In genomic region chr11:1750481-1750839, GRCh38 we compare ENCODE assay signal across 8 cellular contexts. TPM values are rescaled to one million over a fixed set of nuclear protein-coding genes. Genes with fewer than 3 reads are reported as not detected.
DNase-seq lines count a peak whose midpoint lies in the region; ATAC-seq and TF ChIP-seq lines count a peak whose summit lies in the region.

TSS of gene IFITM10 (minus strand) at chr11:1750595. CDS start at chr11:1750442, 153 bp downstream.

- intact Hi-C loops in left cardiac atrium (cut with DNase I) (no loop called here), gastrocnemius medialis (cut with DNase I; ENCODE audit: low total_unique reads) (no loop called here)

- peaks cover 6% of the 10 kb centered on the region for H3K4me1 Mint-ChIP-seq in activated T-helper 17 cell treated with anti-CD3 and anti-CD28 coated beads, Interleukin-2, amount 50 U/mL, for 72 hours

- no peak for ATAC-seq in activated T-helper 17 cell treated with anti-CD3 and anti-CD28 coated beads, Interleukin-2, amount 50 U/mL, for 72 hours (replicated peaks)
- peak; percentile 29 to 37 for ATAC-seq in left cardiac atrium
- no peak for ATAC-seq in gastrocnemius medialis
- no peak for ATAC-seq in HG02623 (IDR thresholded peaks at IDR 0.05; ENCODE audit: unreplicated experiment)

- H3K27me3 Mint-ChIP-seq in activated T-helper 17 cell treated with anti-CD3 and anti-CD28 coated beads, Interleukin-2, amount 50 U/mL, for 72 hours, result peaks cover 13% of the 10 kb centered on the region

- peak within 1 kb of the TSS; percentile 15 for H3K4me3 Mint-ChIP-seq in activated T-helper 17 cell treated with anti-CD3 and anti-CD28 coated beads, Interleukin-2, amount 50 U/mL, for 72 hours

- H3K4me3 ChIP-seq in gastrocnemius medialis, result peak within 1 kb of the TSS in 1 of 4 donors; percentile 62

- peaks cover 63 to 79% of the 10 kb centered on the region in 2 donors for H3K4me1 ChIP-seq in gastrocnemius medialis

- H3K27ac ChIP-seq in gastrocnemius medialis, result peak within 1 kb of the TSS; percentile 83 to 90 (median 88)

- H3K9me3 ChIP-seq in gastrocnemius medialis, result no peaks in the 10 kb centered on the region

- no peak for TF ChIP-seq CTCF in GM13976 (IDR thresholded peaks at IDR 0.05; ENCODE audit: borderline replicate concordance, control extremely low read depth, extremely low read depth, insufficient read depth, missing control alignments)
- TF ChIP-seq CTCF in gastrocnemius medialis (IDR thresholded peaks at IDR 0.05 in 4 of 5, conservative IDR thresholded peaks at IDR 0.05 in 1 of 5), result no peak

- H3K27ac Mint-ChIP-seq in activated T-helper 17 cell treated with anti-CD3 and anti-CD28 coated beads, Interleukin-2, amount 50 U/mL, for 72 hours, result no peak within 1 kb of the TSS

- in situ Hi-C loops in GM13976 (cut with MboI; ENCODE audit: low sequenced_read_pairs, unreplicated experiment), result no loop called here
- in situ Hi-C loops in gastrocnemius medialis (cut with MboI; ENCODE audit: low sequenced_read_pairs in 4 of 4), result no loop called here

- peaks cover 0 to 26% of the 10 kb centered on the region in 2 donors for H3K36me3 ChIP-seq in gastrocnemius medialis

- H3K36me3 Mint-ChIP-seq in activated T-helper 17 cell treated with anti-CD3 and anti-CD28 coated beads, Interleukin-2, amount 50 U/mL, for 72 hours (ENCODE audit: low read depth), result peaks cover 21% of the 10 kb centered on the region

- TF ChIP-seq POLR2A in gastrocnemius medialis (IDR thresholded peaks at IDR 0.05), result no peak

- no peaks in the 10 kb centered on the region for H3K27me3 ChIP-seq in gastrocnemius medialis

- DNase-seq in GM13976 (ENCODE audit: low spot score), result peak; percentile 30
- DNase-seq in left cardiac atrium, result peak; percentile 27
- peak in 1 of 2 donors; percentile 42 for DNase-seq in gastrocnemius medialis
- no peak for DNase-seq in NOMO-1 (lab: John Stamatoyannopoulos, UW; ENCODE audit: unreplicated experiment in 2 of 2)
- DNase-seq in NCI-H510A (lab: John Stamatoyannopoulos, UW), result no peak
- DNase-seq in activated effector memory CD4-positive, alpha-beta T cell treated with Interleukin-2 at 50 U/mL for 16 hours, result no peak

- peaks cover 4% of the 10 kb centered on the region for H3K9me3 Mint-ChIP-seq in activated T-helper 17 cell treated with anti-CD3 and anti-CD28 coated beads, Interleukin-2, amount 50 U/mL, for 72 hours

RNA-seq across cellular contexts. Expression of gene IFITM10, which starts in this region (rescaled TPM):
- total RNA-seq in activated T-helper 17 cell treated with anti-CD3 and anti-CD28 coated beads, Interleukin-2, amount 50 U/mL, for 72 hours, result under 1 TPM; 0.17 to 0.42 TPM
- total RNA-seq in left cardiac atrium (under 1 TPM; 0.27 to 0.76 TPM), gastrocnemius medialis (1 to 10 TPM; 1.1 to 7.2 (median 4.9) TPM)

Comparison
In these comparisons a context has a peak if more than half of its experiments do, and no peak if none do; other contexts are left out.
1. Peak in DNase-seq and ATAC-seq in left cardiac atrium; RNA of the gene not detected or under 1 TPM.